14 cellular contexts compared by ENCODE assay signal in the genomic region with DNA sequence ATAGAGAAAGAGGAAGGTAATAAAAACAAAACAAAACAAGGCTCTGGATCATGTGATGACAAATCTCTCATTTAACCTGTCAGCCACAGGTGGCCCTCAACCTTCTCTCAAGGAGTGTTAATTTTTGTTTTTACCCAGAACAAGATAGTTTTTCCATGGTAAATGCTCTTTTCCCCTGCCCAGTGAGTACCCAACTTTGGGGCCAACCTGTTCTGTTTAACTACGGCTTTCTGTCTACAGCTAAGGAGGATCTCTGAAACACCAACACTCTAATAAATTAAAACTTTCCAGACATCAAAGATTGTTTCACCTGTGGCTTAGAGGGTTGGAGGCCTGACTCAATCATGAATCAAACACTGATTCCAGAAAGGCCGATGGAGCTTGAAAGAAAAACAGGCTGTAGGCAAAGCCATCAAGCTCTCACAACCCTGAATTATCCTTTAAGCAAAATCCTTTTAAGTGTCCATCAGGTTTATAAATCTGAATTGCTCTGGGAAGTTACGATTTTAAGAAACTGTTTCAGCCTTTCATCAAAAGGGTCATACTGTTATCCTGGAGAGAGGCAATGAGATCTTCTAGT.
DNase-seq lines count a peak whose midpoint lies in the region; ATAC-seq and TF ChIP-seq lines count a peak whose summit lies in the region.
"Had no signal": no experiment of that assay in that cellular context is flagged by ENCODE, and none has a peak within 500 bp of the region (broad histone marks: within the 10 kb centered on the region; RNA-seq: fewer than 3 reads in every experiment).

No MANE protein-coding gene starts in this region.

- no TSS peak for BruUV-seq in HCT116 (replicated peaks; lab: Mats Ljungman, UMichigan)

- H3K27ac ChIP-seq in HCT116 (ENCODE audit: low read depth, low read length): peak overlapping the region; percentile 11; the same call in 1 of the 2 replicates
- H3K27ac ChIP-seq in smooth muscle cell (ENCODE audit: low read depth): peak overlapping the region; percentile 8

- no peak overlapping the region for H3K9ac ChIP-seq in HCT116 (ENCODE audit: low read length)
- H3K9ac ChIP-seq in smooth muscle cell (ENCODE audit: low read depth): no peak overlapping the region

- H3F3A ChIP-seq in smooth muscle cell (ENCODE audit: low read depth): no peaks in the 10 kb centered on the region

- DNase-seq in HCT116 (ENCODE audit: low read depth, low spot score): peak; percentile 26
- DNase-seq in astrocyte of the hippocampus (ENCODE audit: low read depth, low spot score): peak; percentile 37
- DNase-seq in kidney tubule cell (ENCODE audit: low spot score): peak; percentile 38
- DNase-seq in smooth muscle cell (lab: John Stamatoyannopoulos, UW; ENCODE audit: unreplicated experiment): no peak
- DNase-seq in EL: no peak
- no peak for DNase-seq in dermis blood vessel endothelial cell
- no peak for DNase-seq in activated CD8-positive, alpha-beta memory T cell treated with anti-CD3 and anti-CD28 coated beads, Interleukin-2, amount 50 U/mL, for 4 hours
- DNase-seq: C1 segment of cervical spinal cord; Calu3; CD4-positive, alpha-beta T cell; DMS 273 treated with DMSO at 0.1 percent for 48 hours; HCEC 1CT had no signal

- H3K9me3 ChIP-seq in HCT116 (ENCODE audit: control insufficient read depth in 1 of 2, insufficient read depth in 1 of 2, low read depth in 1 of 2, low read length in 2 of 2): no peaks in the 10 kb centered on the region
- no peaks in the 10 kb centered on the region for H3K9me3 ChIP-seq in smooth muscle cell (replicated peaks; ENCODE audit: low read depth)

- WGBS in smooth muscle cell (ENCODE audit: low lambda C conversion rate): 76% methylated on average over 3 of the region's 3 CpGs

- H3K27me3 ChIP-seq in HCT116 (ENCODE audit: insufficient read depth, low read length) (no peaks in the 10 kb centered on the region), smooth muscle cell (ENCODE audit: low read depth) (no peaks in the 10 kb centered on the region)

- no peak for TF ChIP-seq CTCF in HCT116 (IDR thresholded peaks at IDR 0.05 in 2 of 3, conservative IDR thresholded peaks at IDR 0.05 in 1 of 3; ENCODE audit: borderline replicate concordance in 1 of 3, insufficient read depth in 1 of 3, low read depth in 2 of 3, low read length in 2 of 3)
- no peak for TF ChIP-seq CTCF in smooth muscle cell (IDR thresholded peaks at IDR 0.05; ENCODE audit: borderline replicate concordance, insufficient read depth, poor library complexity, severe bottlenecking)

- POLR2A ChIA-PET in HCT116 (lab: Charles Lee): interaction anchor here (0.6 kb wide), 1 partner anchor 25 kb away, joined by 3 read pairs; no protein-coding TSS in a partner anchor

- peak; percentile 27; the same call in 1 of the 2 replicates for ATAC-seq in HCT116
- ATAC-seq: GM12878 had no signal

- no peaks in the 10 kb centered on the region for H3K36me3 ChIP-seq in HCT116 (ENCODE audit: control insufficient read depth in 1 of 2, insufficient read depth in 2 of 2, low read length in 2 of 2)
- no peaks in the 10 kb centered on the region for H3K36me3 ChIP-seq in smooth muscle cell (ENCODE audit: low read depth)

- H3K4me2 ChIP-seq in HCT116 (ENCODE audit: low read length) (peak overlapping the region; percentile 4; the same call in 1 of the 2 replicates), smooth muscle cell (no peak overlapping the region)

- no peak for TF ChIP-seq POLR2A in HCT116 (IDR thresholded peaks at IDR 0.05; ENCODE audit: borderline replicate concordance, extremely low read depth, insufficient read depth, insufficient read length)

- TF ChIP-seq RAD21 in HCT116 (IDR thresholded peaks at IDR 0.05; ENCODE audit: low read depth): no peak

- CTCF ChIA-PET in HCT116 (lab: Charles Lee): no interaction called here

- RAD21 ChIA-PET in HCT116 (lab: Charles Lee; ENCODE audit: low non-redundant PET in 1 of 2, low total read pairs in 2 of 2, uncharacterized antibody in 2 of 2, unreplicated experiment in 2 of 2): no interaction called here

- H3K9me2 ChIP-seq in HCT116 (ENCODE audit: insufficient read depth): no peaks in the 10 kb centered on the region

- intact Hi-C loops in HCT116 (cut with micrococcal nuclease): no loop called here

- no peak overlapping the region for H3K4me3 ChIP-seq in HCT116 (replicated peaks in 1 of 2; ENCODE audit: low read depth in 1 of 2, low read length in 2 of 2)
- H3K4me3 ChIP-seq in smooth muscle cell: no peak overlapping the region
- H3K4me3 ChIP-seq: GM12878, K562 had no signal

- H4K20me1 ChIP-seq in HCT116 (ENCODE audit: insufficient read depth) (no peaks in the 10 kb centered on the region), smooth muscle cell (ENCODE audit: low read depth) (no peaks in the 10 kb centered on the region)

- peaks cover 0 to 16% of the 10 kb centered on the region in 2 experiments; a peak in 2 of 4 replicates for H3K4me1 ChIP-seq in HCT116 (ENCODE audit: control insufficient read depth in 1 of 2, insufficient read depth in 2 of 2, low read length in 2 of 2)
- H3K4me1 ChIP-seq in smooth muscle cell (ENCODE audit: low read depth): no peaks in the 10 kb centered on the region

- H3K79me2 ChIP-seq in HCT116 (ENCODE audit: insufficient read depth, low read length) (no peaks in the 10 kb centered on the region), smooth muscle cell (ENCODE audit: low read depth) (no peaks in the 10 kb centered on the region)

- H2AFZ ChIP-seq in HCT116 (ENCODE audit: low read depth, low read length, poor library complexity, severe bottlenecking) (no peak overlapping the region), smooth muscle cell (ENCODE audit: low read depth) (no peak overlapping the region)

TF ChIP-seq in HCT116, 20 proteins besides CTCF, POLR2A, EP300 and RAD21:
- TF ChIP-seq CEBPB (IDR thresholded peaks at IDR 0.05; ENCODE audit: low read depth) (peak; percentile 54; the same call in 1 of the 2 replicates), EZH2phosphoT487 (IDR thresholded peaks at IDR 0.05; ENCODE audit: borderline replicate concordance) (no peak), SIN3A (IDR thresholded peaks at IDR 0.05; ENCODE audit: low read depth) (0 out of 2 replicates have a peak, but pooled peaks have one; percentile 35), SP1 (IDR thresholded peaks at IDR 0.05; ENCODE audit: low read depth) (peak; percentile 58; the same call in 1 of the 2 replicates), CBX3 (IDR thresholded peaks at IDR 0.05; ENCODE audit: low read depth) (no peak), JUND (IDR thresholded peaks at IDR 0.05) (peak; percentile 65), FOSL1 (IDR thresholded peaks at IDR 0.05; ENCODE audit: low read depth) (peak; percentile 62; the same call in 1 of the 2 replicates)

Comparison
In these comparisons a context has a peak if more than half of its experiments do, and no peak if none do; other contexts are left out.
1. DNase-seq: peak in HCT116 (single experiment), astrocyte of the hippocampus (single experiment) and kidney tubule cell (single experiment); none in smooth muscle cell (single experiment), EL (single experiment), dermis blood vessel endothelial cell (single experiment) and activated CD8-positive, alpha-beta memory T cell treated with anti-CD3 and anti-CD28 coated beads, Interleukin-2, amount 50 U/mL, for 4 hours (single experiment).